32 cellular contexts compared by ENCODE assay signal in genomic region chr4:6396696-6397236, GRCh38.
"Had no signal": no experiment of that assay in that cellular context is flagged by ENCODE, and none has a peak within 500 bp of the region (broad histone marks: within the 10 kb centered on the region; RNA-seq: fewer than 3 reads in every experiment).

No MANE protein-coding gene starts in this region.

- H3K36me3 ChIP-seq: ascending aorta, breast epithelium, cardiac muscle cell, WERI-Rb-1 had no signal

- H3K9me3 Mint-ChIP-seq: activated CD4-positive, alpha-beta memory T cell treated with anti-CD3 and anti-CD28 coated beads, Interleukin-2, amount 10 ng/mL, durations not matched to agents 7 days and 5 days; activated CD4-positive, alpha-beta T cell treated with anti-CD3 and anti-CD28 coated beads, Interleukin-2, amount 10 ng/mL, durations not matched to agents 7 days and 5 days; activated naive CD4-positive, alpha-beta T cell treated with anti-CD3 and anti-CD28 coated beads, Interleukin-2, amount 10 ng/mL, durations not matched to agents 7 days and 5 days; activated naive CD4-positive, alpha-beta T cell treated with anti-CD3 and anti-CD28 coated beads, Interleukin-2, amount 50 U/mL, for 72 hours; activated naive CD8-positive, alpha-beta T cell treated with anti-CD3 and anti-CD28 coated beads, Interleukin-2, amount 10 ng/mL, durations not matched to agents 7 days and 5 days; activated T-cell treated with anti-CD3 and anti-CD28 coated beads, Interleukin-2, amount 50 U/mL, for 24 hours; activated T-cell treated with anti-CD3 and anti-CD28 coated beads, Interleukin-2, amount 50 U/mL, for 72 hours; brain; central memory CD8-positive, alpha-beta T cell; dendritic cell treated with granulocyte-macrophage colony-stimulating factor and Interleukin-4, amounts not matched to agents 40 ng/mL and 50 ng/mL, for 4 days; endodermal cell; T-helper 2 cell treated with Interferon-gamma antibody and Interleukin-4, amounts not matched to agents 5 μg/mL and 100 μg/mL, for 36 hours had no signal

- H3K4me3 ChIP-seq: ascending aorta, breast epithelium, cardiac muscle cell, coronary artery, dorsolateral prefrontal cortex had no signal

- ATAC-seq: activated naive CD4-positive, alpha-beta T cell treated with anti-CD3 and anti-CD28 coated beads, Interleukin-2, amount 50 U/mL, for 72 hours; activated T-cell treated with anti-CD3 and anti-CD28 coated beads, Interleukin-2, amount 50 U/mL, for 72 hours; esophagus mucosa; T-helper 17 cell had no signal

- H3K4me1 Mint-ChIP-seq: activated CD4-positive, alpha-beta T cell treated with anti-CD3 and anti-CD28 coated beads, Interleukin-2, amount 10 ng/mL, durations not matched to agents 7 days and 5 days; activated naive CD4-positive, alpha-beta T cell treated with anti-CD3 and anti-CD28 coated beads, Interleukin-2, amount 10 ng/mL, durations not matched to agents 7 days and 5 days; activated naive CD8-positive, alpha-beta T cell treated with anti-CD3 and anti-CD28 coated beads, Interleukin-2, amount 10 ng/mL, durations not matched to agents 7 days and 5 days had no signal

- H3K4me1 ChIP-seq: ascending aorta, breast epithelium had no signal

- H3K4me3 Mint-ChIP-seq: activated CD4-positive, alpha-beta memory T cell treated with anti-CD3 and anti-CD28 coated beads, Interleukin-2, amount 10 ng/mL, durations not matched to agents 7 days and 5 days; activated CD4-positive, alpha-beta T cell treated with anti-CD3 and anti-CD28 coated beads, Interleukin-2, amount 10 ng/mL, durations not matched to agents 7 days and 5 days; activated naive CD4-positive, alpha-beta T cell treated with anti-CD3 and anti-CD28 coated beads, Interleukin-2, amount 10 ng/mL, durations not matched to agents 7 days and 5 days; activated naive CD8-positive, alpha-beta T cell treated with anti-CD3 and anti-CD28 coated beads, Interleukin-2, amount 10 ng/mL, durations not matched to agents 7 days and 5 days; activated T-cell treated with anti-CD3 and anti-CD28 coated beads, Interleukin-2, amount 50 U/mL, for 24 hours; activated T-cell treated with anti-CD3 and anti-CD28 coated beads, Interleukin-2, amount 50 U/mL, for 72 hours; brain; central memory CD8-positive, alpha-beta T cell; dendritic cell treated with granulocyte-macrophage colony-stimulating factor and Interleukin-4, amounts not matched to agents 40 ng/mL and 50 ng/mL, for 4 days; endodermal cell; T-helper 17 cell; T-helper 2 cell treated with Interferon-gamma antibody and Interleukin-4, amounts not matched to agents 5 μg/mL and 100 μg/mL, for 36 hours had no signal

- DNase-seq: activated CD4-positive, alpha-beta memory T cell treated with anti-CD3 and anti-CD28 coated beads, Interleukin-2, amount 10 ng/mL, durations not matched to agents 7 days and 5 days; activated CD4-positive, alpha-beta T cell treated with anti-CD3 and anti-CD28 coated beads for 1 hour; activated CD4-positive, alpha-beta T cell treated with anti-CD3 and anti-CD28 coated beads for 4 hours; activated CD4-positive, alpha-beta T cell treated with anti-CD3 and anti-CD28 coated beads, Interleukin-2, amount 10 ng/mL, durations not matched to agents 7 days and 5 days; activated CD4-positive, alpha-beta T cell treated with anti-CD3 and anti-CD28 coated beads, Interleukin-2, amount 50 U/mL, for 4 hours; activated CD4-positive, CD25-positive, alpha-beta regulatory T cell; activated CD8-positive, alpha-beta memory T cell treated with anti-CD3 and anti-CD28 coated beads, Interleukin-2, amount 50 U/mL, for 48 hours; activated gamma-delta T cell; activated naive CD4-positive, alpha-beta T cell; activated naive CD4-positive, alpha-beta T cell treated with anti-CD3 and anti-CD28 coated beads, Interleukin-2, amount 10 ng/mL, durations not matched to agents 7 days and 5 days; activated naive CD8-positive, alpha-beta T cell treated with anti-CD3 and anti-CD28 coated beads, Interleukin-2, amount 10 ng/mL, durations not matched to agents 7 days and 5 days; activated T-cell treated with anti-CD3 and anti-CD28 coated beads for 4 hours; activated T-cell treated with anti-CD3 and anti-CD28 coated beads, Interleukin-2, amount 50 U/mL, for 24 hours; activated T-cell treated with anti-CD3 and anti-CD28 coated beads, Interleukin-2, amount 50 U/mL, for 72 hours; effector memory CD4-positive, alpha-beta T cell; endodermal cell; foreskin fibroblast; T-helper 1 cell; T-helper 17 cell; T1000; WERI-Rb-1 had no signal

- H3K27ac Mint-ChIP-seq: activated CD4-positive, alpha-beta memory T cell treated with anti-CD3 and anti-CD28 coated beads, Interleukin-2, amount 10 ng/mL, durations not matched to agents 7 days and 5 days; activated CD4-positive, alpha-beta T cell treated with anti-CD3 and anti-CD28 coated beads, Interleukin-2, amount 10 ng/mL, durations not matched to agents 7 days and 5 days; activated naive CD4-positive, alpha-beta T cell treated with anti-CD3 and anti-CD28 coated beads, Interleukin-2, amount 10 ng/mL, durations not matched to agents 7 days and 5 days; activated naive CD4-positive, alpha-beta T cell treated with anti-CD3 and anti-CD28 coated beads, Interleukin-2, amount 50 U/mL, for 72 hours; activated naive CD8-positive, alpha-beta T cell treated with anti-CD3 and anti-CD28 coated beads, Interleukin-2, amount 10 ng/mL, durations not matched to agents 7 days and 5 days; activated T-cell treated with anti-CD3 and anti-CD28 coated beads, Interleukin-2, amount 50 U/mL, for 24 hours; activated T-cell treated with anti-CD3 and anti-CD28 coated beads, Interleukin-2, amount 50 U/mL, for 72 hours; dendritic cell treated with granulocyte-macrophage colony-stimulating factor and Interleukin-4, amounts not matched to agents 40 ng/mL and 50 ng/mL, for 4 days; endodermal cell; T-helper 17 cell; T-helper 2 cell treated with Interferon-gamma antibody and Interleukin-4, amounts not matched to agents 5 μg/mL and 100 μg/mL, for 36 hours had no signal

- H3K9me3 ChIP-seq: ascending aorta, breast epithelium had no signal

- H3K36me3 Mint-ChIP-seq: activated naive CD4-positive, alpha-beta T cell treated with anti-CD3 and anti-CD28 coated beads, Interleukin-2, amount 10 ng/mL, durations not matched to agents 7 days and 5 days; activated naive CD4-positive, alpha-beta T cell treated with anti-CD3 and anti-CD28 coated beads, Interleukin-2, amount 50 U/mL, for 72 hours; activated naive CD8-positive, alpha-beta T cell treated with anti-CD3 and anti-CD28 coated beads, Interleukin-2, amount 10 ng/mL, durations not matched to agents 7 days and 5 days; brain had no signal
